ENCODE assay signal across 15 cellular contexts in the genomic region with DNA sequence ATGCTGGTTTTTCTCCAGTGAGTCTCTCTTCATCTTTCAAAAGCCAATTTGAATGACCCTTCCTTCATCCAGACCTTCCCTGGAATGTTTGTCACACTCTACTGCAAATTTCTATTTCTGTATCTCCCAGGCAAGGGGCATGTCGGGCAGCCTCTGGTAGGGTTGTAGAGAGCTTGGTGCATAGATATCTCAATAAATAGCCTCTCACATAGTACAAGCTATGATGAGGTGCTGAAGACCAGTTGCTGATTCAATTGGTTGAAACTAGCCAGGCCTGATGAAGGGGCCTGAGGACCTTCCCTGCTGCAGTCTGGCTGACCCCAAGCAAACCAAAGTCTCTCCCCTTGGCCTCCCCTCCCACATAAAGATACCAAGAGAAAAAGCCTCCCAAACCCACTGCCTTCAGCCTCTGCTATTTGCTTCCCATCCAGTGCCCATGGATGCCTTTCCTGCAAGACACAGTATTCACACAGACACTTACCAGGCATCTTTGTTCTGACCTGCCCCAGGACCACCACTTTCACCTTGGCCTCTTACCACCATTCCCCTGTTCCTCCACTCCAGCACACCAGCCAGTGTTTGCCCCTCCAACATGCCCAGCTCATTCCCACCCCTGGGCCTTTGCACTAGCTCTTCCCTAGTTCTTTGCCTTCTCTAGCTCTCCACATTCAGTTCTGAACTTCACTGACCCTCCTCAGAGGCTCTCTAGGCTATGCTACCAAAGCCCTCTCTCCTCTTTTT.
DNase-seq lines count a peak whose midpoint lies in the region; ATAC-seq, FAIRE-seq and TF ChIP-seq lines count a peak whose summit lies in the region.
"Had no signal": no experiment of that assay in that cellular context is flagged by ENCODE, and none has a peak within 500 bp of the region (broad histone marks: within the 10 kb centered on the region; RNA-seq: fewer than 3 reads in every experiment).

No MANE protein-coding gene starts in this region.

- no peaks in the 10 kb centered on the region for H4K20me1 ChIP-seq in HepG2 (ENCODE audit: insufficient read depth, low read length)

- TF ChIP-seq RAD21 in HepG2 (CRISPR knock-in tag; IDR thresholded peaks at IDR 0.05) = no peak

- no peak overlapping the region for H3K4me2 ChIP-seq in HepG2 (ENCODE audit: low read depth, low read length)

- no peak overlapping the region for H2AFZ ChIP-seq in HepG2 (ENCODE audit: low read length)

- FAIRE-seq in HepG2 (lab: Jason Lieb, UNC) = no peak
- FAIRE-seq: G401.6, GM12891, GM19239 had no signal

- DNase-seq in HepG2 (ENCODE audit: low spot score) (no peak), right lobe of liver (no peak), heart left ventricle (no peak), vagina (ENCODE audit: extremely low spot score in 2 of 2) (no peak), NCI-H2227 treated with DMSO at 0.1 percent for 48 hours (lab: John Stamatoyannopoulos, UW) (no peak), uterus (no peak), cerebellar nuclear complex (lab: John Stamatoyannopoulos, UW) (no peak)
- DNase-seq: C1 segment of cervical spinal cord, NCI-H146, NCI-H345, RPMI8226 had no signal

- H3K9ac ChIP-seq in HepG2 (ENCODE audit: insufficient read depth, low read depth, low read length) = no peak overlapping the region

- CTCF ChIA-PET in HepG2 (lab: Yijun Ruan, JAX; ENCODE audit: low intra/inter-chr PET ratio, low total read pairs) = no interaction called here

- H3K4me3 Mint-ChIP-seq in nephron = no peak overlapping the region

- H3K36me3 ChIP-seq in HepG2 (replicated peaks in 1 of 2; ENCODE audit: control insufficient read depth in 1 of 2, insufficient read depth in 2 of 2, low read length in 2 of 2) (no peaks in the 10 kb centered on the region), right lobe of liver (no peaks in the 10 kb centered on the region), heart left ventricle (no peaks in the 10 kb centered on the region), vagina (no peaks in the 10 kb centered on the region), uterus (no peaks in the 10 kb centered on the region)

- WGBS in HepG2 (ENCODE audit: low lambda C conversion rate) = 95% methylated on average over 1 of the region's 1 CpG
- WGBS in right lobe of liver (ENCODE audit: insufficient coverage, low coverage, low lambda C conversion rate, missing lambda C conversion rate) = 78% methylated on average over 1 of the region's 1 CpG
- whole genome bisulfite sequencing in heart left ventricle, 4 donors = 38 to 57% (median 51%) methylated on average over 1 of the region's 1 CpG

- TF ChIP-seq EP300 in HepG2 (IDR thresholded peaks at IDR 0.05; ENCODE audit: low read depth in 2 of 2, low read length in 2 of 2) = no peak
- TF ChIP-seq EP300 in HepG2 (CRISPR knock-in tag; IDR thresholded peaks at IDR 0.05; ENCODE audit: borderline replicate concordance) = no peak

- H3K27ac ChIP-seq in HepG2 (ENCODE audit: extremely low read length, insufficient read depth, low read length) (no peak overlapping the region), right lobe of liver (no peak overlapping the region), heart left ventricle (peak overlapping the region in 7 of 12 donors; percentile 1 to 50 (median 31)), vagina (peak overlapping the region; percentile 3), uterus (peak overlapping the region in 1 of 2 donors; percentile 55)

- ATAC-seq in HepG2 (no peak), right lobe of liver (no peak), heart left ventricle (peak in 3 of 4 donors; percentile 45 to 54 (median 54))

- H3K4me1 Mint-ChIP-seq in nephron = peaks cover 52% of the 10 kb centered on the region

- peak overlapping the region in 2 of 3 experiments; percentile 30 to 53 for H3K27ac Mint-ChIP-seq in nephron

- peaks cover 3% of the 10 kb centered on the region for H3K79me2 ChIP-seq in HepG2 (ENCODE audit: insufficient read depth, low read length)

- TF ChIP-seq POLR2A in HepG2 (IDR thresholded peaks at IDR 0.05; ENCODE audit: insufficient read depth in 1 of 2, low read depth in 2 of 2, low read length in 2 of 2) (no peak), right lobe of liver (IDR thresholded peaks at IDR 0.05) (no peak), heart left ventricle (IDR thresholded peaks at IDR 0.05) (no peak), vagina (IDR thresholded peaks at IDR 0.05) (no peak), uterus (IDR thresholded peaks at IDR 0.05) (no peak)

- BruUV-seq in HepG2 (replicated peaks; lab: Mats Ljungman, UMichigan) = no TSS peak

- POLR2A ChIA-PET in HepG2 (lab: Yijun Ruan, JAX) = interaction anchor here (0.8 to 7.2 kb wide), 5 partner anchors 9 to 127 kb away, joined by 3 to 164 read pairs (median 5); no protein-coding TSS in a partner anchor

- H3K27me3 ChIP-seq in HepG2 (ENCODE audit: control insufficient read depth in 1 of 2, insufficient read depth in 2 of 2, low read length in 2 of 2) (no peaks in the 10 kb centered on the region; a peak in 1 of 5 replicates), right lobe of liver (no peaks in the 10 kb centered on the region), heart left ventricle (no peaks in the 10 kb centered on the region), vagina (no peaks in the 10 kb centered on the region), uterus (no peaks in the 10 kb centered on the region)

- H3K36me3 Mint-ChIP-seq in nephron (ENCODE audit: low read depth) = no peaks in the 10 kb centered on the region

- no peaks in the 10 kb centered on the region for H3K9me3 ChIP-seq in HepG2 (ENCODE audit: low read length)
- no peaks in the 10 kb centered on the region for H3K9me3 ChIP-seq in right lobe of liver
- peaks cover 0 to 4% (median 0%) of the 10 kb centered on the region in 12 donors for H3K9me3 ChIP-seq in heart left ventricle
- no peaks in the 10 kb centered on the region for H3K9me3 ChIP-seq in vagina
- H3K9me3 ChIP-seq in uterus = no peaks in the 10 kb centered on the region

- H3K9me3 Mint-ChIP-seq in nephron = peaks cover 5% of the 10 kb centered on the region

- TF ChIP-seq CTCF in HepG2 (CRISPR knock-in tag; IDR thresholded peaks at IDR 0.05) = no peak
- no peak for TF ChIP-seq CTCF in right lobe of liver (IDR thresholded peaks at IDR 0.05)
- no peak for TF ChIP-seq CTCF in heart left ventricle (IDR thresholded peaks at IDR 0.05)
- TF ChIP-seq CTCF in nephron (IDR thresholded peaks at IDR 0.05; ENCODE audit: unreplicated experiment in 3 of 3) = no peak
- no peak for TF ChIP-seq CTCF in vagina (IDR thresholded peaks at IDR 0.05)
- TF ChIP-seq CTCF in uterus (IDR thresholded peaks at IDR 0.05) = no peak

- in situ Hi-C loops in HepG2 (cut with HindIII; ENCODE audit: extremely low pct_ligation_motif_present, low pct_unique_long_range_greater_than_20kb) = no loop called here

- peaks cover 32% of the 10 kb centered on the region for H3K27me3 Mint-ChIP-seq in nephron (ENCODE audit: low read depth)

- H3K4me3 ChIP-seq in HepG2 (replicated peaks in 1 of 3; ENCODE audit: insufficient read depth in 1 of 3, low read depth in 2 of 3, low read length in 3 of 3) (no peak overlapping the region), right lobe of liver (no peak overlapping the region), heart left ventricle (no peak overlapping the region), vagina (no peak overlapping the region), uterus (no peak overlapping the region)

- intact Hi-C loops in HepG2 (cut with micrococcal nuclease; ENCODE audit: unreplicated experiment) = no loop called here
- intact Hi-C loops in right lobe of liver (cut with DNase I) = loop anchor here (10.0 kb wide), 2 partner anchors 49 to 59 kb away; no protein-coding TSS in a partner anchor
- intact Hi-C loops in heart left ventricle (cut with DNase I) = loop anchor here in 1 of 10 donors (10.0 kb wide), 1 partner anchor 59 kb away; no protein-coding TSS in a partner anchor
- intact Hi-C loops in vagina (cut with DNase I) = no loop called here
- intact Hi-C loops in uterus (cut with DNase I; ENCODE audit: low total_unique reads) = no loop called here

- H3K4me1 ChIP-seq in HepG2 (ENCODE audit: insufficient read depth, low read length) = peaks cover 23% of the 10 kb centered on the region
- peaks cover 0 to 19% (median 6%) of the 10 kb centered on the region in 4 donors for H3K4me1 ChIP-seq in right lobe of liver
- peaks cover 0 to 39% (median 14%) of the 10 kb centered on the region in 12 donors for H3K4me1 ChIP-seq in heart left ventricle
- H3K4me1 ChIP-seq in vagina = peaks cover 30% of the 10 kb centered on the region
- peaks cover 0 to 5% of the 10 kb centered on the region in 2 donors for H3K4me1 ChIP-seq in uterus

TF ChIP-seq in HepG2, 621 proteins besides CTCF, POLR2A, EP300 and RAD21:
- no peak for TF ChIP-seq MAZ (IDR thresholded peaks at IDR 0.05; ENCODE audit: borderline replicate concordance, low read depth, low read length)
- TF ChIP-seq MAZ (CRISPR knock-in tag; IDR thresholded peaks at IDR 0.05; ENCODE audit: low read depth) = peak; percentile 25; the same call in 1 of the 2 replicates
- no peak for TF ChIP-seq RELA (CRISPR knock-in tag; IDR thresholded peaks at IDR 0.05)
- TF ChIP-seq ZNF703 (CRISPR knock-in tag; IDR thresholded peaks at IDR 0.05; ENCODE audit: borderline replicate concordance) = no peak
- TF ChIP-seq ZFP82 (CRISPR knock-in tag; IDR thresholded peaks at IDR 0.05; ENCODE audit: borderline replicate concordance) = no peak
TF ChIP-seq in HepG2: peak in this region for 1.

Comparison
In these comparisons a context has a peak if more than half of its experiments do, and no peak if none do; other contexts are left out.
1. intact Hi-C loops: an anchor here in right lobe of liver (10.0 kb wide); none called in HepG2, vagina and uterus.
2. ATAC-seq: peak in heart left ventricle (3 of 4); none in HepG2 (single experiment) and right lobe of liver (0 of 4).
3. H3K27ac ChIP-seq: peak in heart left ventricle (7 of 12) and vagina (single experiment); none in HepG2 (single experiment) and right lobe of liver (0 of 3).